In the genomic region with DNA sequence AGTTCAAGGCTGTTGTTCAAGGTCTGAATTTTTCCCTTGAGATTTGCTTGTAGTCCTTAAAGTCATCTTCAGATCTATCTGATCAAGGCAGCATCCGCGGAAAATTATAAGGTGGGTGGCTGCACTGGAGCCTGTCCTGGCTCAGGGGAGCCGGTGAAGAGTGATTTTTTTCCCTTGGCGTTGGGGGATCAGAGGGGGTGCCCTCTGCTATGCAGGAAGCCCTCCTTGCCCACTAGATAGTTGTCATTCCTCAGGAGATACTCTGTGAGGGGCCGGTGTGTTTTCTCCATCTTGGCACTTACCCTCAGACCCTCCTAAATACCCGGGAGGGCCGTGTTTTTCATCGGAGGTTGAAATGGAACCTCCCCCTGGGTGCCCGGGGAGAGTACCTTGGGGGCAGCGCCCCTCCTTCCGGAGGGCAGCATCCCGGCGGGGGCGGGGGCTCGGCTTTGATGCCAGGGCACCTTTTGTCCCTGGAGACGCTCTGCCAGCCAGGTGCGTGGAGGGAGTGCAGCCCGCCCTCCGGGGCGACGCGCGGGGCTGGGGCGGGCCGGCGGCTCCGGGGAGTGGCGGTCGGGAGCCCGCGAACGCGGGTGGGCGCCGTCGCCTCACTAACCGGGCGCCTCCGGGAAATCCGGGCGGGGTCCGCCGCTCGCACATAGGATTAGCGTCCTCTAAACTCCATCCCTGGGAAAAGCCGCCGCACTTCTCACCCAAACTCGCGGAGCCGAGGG, we compare ENCODE assay signal across 8 cellular contexts. TPM values are rescaled to one million over a fixed set of nuclear protein-coding genes. Genes with fewer than 3 reads are reported as not detected.
DNase-seq lines count a peak whose midpoint lies in the region; ATAC-seq and TF ChIP-seq lines count a peak whose summit lies in the region.
"Not testable (repeated sequence)": the region's sequence is repeated elsewhere in the genome, so short reads cannot be mapped to it uniquely, and the experiment has no call there.

No MANE protein-coding gene starts in this region.

- H3K27ac ChIP-seq in A673 (ENCODE audit: low read depth, low read length, poor library complexity, severe bottlenecking), result peak overlapping the region; percentile 92
- H3K27ac ChIP-seq in ectodermal cell (ENCODE audit: insufficient read depth, low read depth, low read length, poor library complexity, severe bottlenecking), result peak overlapping the region; percentile 36
- peak overlapping the region; percentile 60 to 72 for H3K27ac ChIP-seq in liver (ENCODE audit: low read depth in 1 of 2, low read length in 2 of 2)

- peak overlapping the region; percentile 69 for H3K4me3 ChIP-seq in A673 (ENCODE audit: low read depth, low read length, poor library complexity, severe bottlenecking)
- peak overlapping the region; percentile 70 for H3K4me3 ChIP-seq in ectodermal cell (ENCODE audit: insufficient read depth, low read depth, low read length)
- peak overlapping the region in 2 of 3 donors; percentile 58 to 88 for H3K4me3 ChIP-seq in liver (ENCODE audit: low read depth in 1 of 3, low read length in 3 of 3)

- TF ChIP-seq CTCF in A673 (conservative IDR thresholded peaks at IDR 0.05; ENCODE audit: low read depth, low read length); liver (IDR thresholded peaks at IDR 0.05; ENCODE audit: low read depth, low read length, missing input control): not testable (repeated sequence)

- H3K9me3 ChIP-seq in A673 (ENCODE audit: low read depth, low read length, poor library complexity, severe bottlenecking); ectodermal cell (ENCODE audit: control insufficient read depth, low read length); liver (ENCODE audit: control insufficient read depth in 4 of 4, low read length in 3 of 4): not testable (repeated sequence)

- peak; percentile 9 for DNase-seq in A673 (ENCODE audit: low spot score)
- peak; percentile 46 for DNase-seq in NCI-H2227 (lab: John Stamatoyannopoulos, UW; ENCODE audit: unreplicated experiment)
- DNase-seq in activated CD8-positive, alpha-beta memory T cell treated with anti-CD3 and anti-CD28 coated beads, Interleukin-2, amount 50 U/mL, for 4 hours, result peak; percentile 54
- DNase-seq in stimulated activated CD4-positive, alpha-beta T cell treated with anti-CD3 and anti-CD28 coated beads, Interleukin-15, amount 100 ng/mL, for 1 hour (ENCODE audit: low read depth in 1 of 2, low spot score in 1 of 2), result peak; percentile 12 to 26

- H3K9ac ChIP-seq in liver (ENCODE audit: low read depth in 1 of 2, low read length in 2 of 2), result not testable (repeated sequence)

- POLR2A ChIA-PET in A673 (lab: Charles Lee; ENCODE audit: low non-redundant PET), result not testable (repeated sequence)

- H3K4me1 ChIP-seq in A673 (ENCODE audit: insufficient read depth, low read length, poor library complexity, severe bottlenecking); ectodermal cell (ENCODE audit: control insufficient read depth, insufficient read depth, low read length): not testable (repeated sequence)
- peaks cover 3 to 13% (median 5%) of the 10 kb centered on the region in 4 donors for H3K4me1 ChIP-seq in liver (ENCODE audit: control insufficient read depth in 4 of 4, insufficient read depth in 4 of 4, low read length in 3 of 4)

- not testable (repeated sequence) for H3K36me3 ChIP-seq in A673 (ENCODE audit: insufficient read depth, low read length, poor library complexity, severe bottlenecking); ectodermal cell (ENCODE audit: control insufficient read depth, insufficient read depth, low read length); liver (ENCODE audit: control insufficient read depth in 4 of 4, insufficient read depth in 3 of 4, low read depth in 1 of 4, low read length in 3 of 4)

- not testable (repeated sequence) for TF ChIP-seq RAD21 in liver (IDR thresholded peaks at IDR 0.05)

- WGBS in ectodermal cell, 2 experiments, result 4% methylated on average over 50 of the region's 50 CpGs
- WGBS in liver, result 6% methylated on average over 48 of the region's 50 CpGs

- intact Hi-C loops in A673 (cut with micrococcal nuclease; ENCODE audit: unreplicated experiment), result loop anchor here (5.0 kb wide), 1 partner anchor 53 kb away; a partner anchor contains a TSS

- BruUV-seq in A673 (replicated peaks; lab: Mats Ljungman, UMichigan), result not testable (repeated sequence)

- not testable (repeated sequence) for H3K27me3 ChIP-seq in A673 (replicated peaks; ENCODE audit: insufficient read depth, low read depth, low read length, poor library complexity); ectodermal cell (ENCODE audit: control insufficient read depth, insufficient read depth, low read length, poor library complexity, severe bottlenecking); liver (ENCODE audit: control insufficient read depth in 4 of 4, insufficient read depth in 4 of 4, low read length in 3 of 4)

- ATAC-seq in GM18868 (IDR thresholded peaks at IDR 0.05; ENCODE audit: unreplicated experiment) (peak; percentile 30), HG02938 (IDR thresholded peaks at IDR 0.05; ENCODE audit: unreplicated experiment) (peak; percentile 15)

- CTCF ChIA-PET in A673 (lab: Charles Lee), result not testable (repeated sequence)

RNA-seq across cellular contexts. Expression of a gene that starts 53.7 kb away (rescaled TPM):
- total RNA-seq in A673 (2021) (53.8 and 58.7 TPM in 2 replicates), liver (10 to 100 TPM; 15.8 to 20.7 TPM)
- polyA plus RNA-seq in ectodermal cell (2013, experiment 1 of 4), result 36.6 TPM
- polyA plus RNA-seq in ectodermal cell (2013, experiment 2 of 4), result 44.4 TPM
- polyA plus RNA-seq in ectodermal cell (2013, experiment 3 of 4), result 31.9 TPM
- polyA plus RNA-seq in ectodermal cell (2013, experiment 4 of 4), result 32.1 TPM
- 1 to 10 TPM; 6.8 to 8.3 TPM for polyA plus RNA-seq in liver

Comparison
In these comparisons a context has a peak if more than half of its experiments do, and no peak if none do; other contexts are left out.
1. Peak in every context shown above with its lines: DNase-seq, ATAC-seq, H3K4me3 ChIP-seq and H3K27ac ChIP-seq.
2. H3K27ac ChIP-seq: peak in every context shown above with its lines; median percentile 92 in A673; 66 in liver; 36 in ectodermal cell.